ENCODE assay signal across 8 cellular contexts in genomic region chr3:185215873-185216586, GRCh38. TPM values are rescaled to one million over a fixed set of nuclear protein-coding genes. Genes with fewer than 3 reads are reported as not detected.
DNase-seq lines count a peak whose midpoint lies in the region; ATAC-seq lines count a peak whose summit lies in the region.

No MANE protein-coding gene starts in this region.

- no peaks in the 10 kb centered on the region for H3K27me3 ChIP-seq in muscle layer of duodenum (ENCODE audit: low read depth, low read length)

- H3K4me1 ChIP-seq in muscle layer of duodenum (ENCODE audit: control insufficient read depth in 1 of 2, insufficient read depth in 2 of 2, low read length in 2 of 2): no peaks in the 10 kb centered on the region

- ATAC-seq in GM18511 (IDR thresholded peaks at IDR 0.05; ENCODE audit: unreplicated experiment) (no peak), GM19023 (IDR thresholded peaks at IDR 0.05; ENCODE audit: unreplicated experiment) (no peak)

- H3K27ac ChIP-seq in muscle layer of duodenum (ENCODE audit: low read length): peak overlapping the region; percentile 10

- in situ Hi-C loops in G401 (cut with HindIII; ENCODE audit: low sequenced_read_pairs): no loop called here

- DNase-seq in G401 (ENCODE audit: low spot score) (peak; percentile 20), NCI-H1105 treated with DMSO at 0.1 percent for 48 hours (lab: John Stamatoyannopoulos, UW) (peak; percentile 36), cerebellar cortex (ENCODE audit: low spot score) (peak; percentile 25), iPS-NIHi11 (ENCODE audit: low spot score) (no peak), NCI-H226 (no peak)

- peaks cover 0 to 7% of the 10 kb centered on the region in 2 donors for H3K36me3 ChIP-seq in muscle layer of duodenum (ENCODE audit: control insufficient read depth in 1 of 2, insufficient read depth in 2 of 2, low read length in 2 of 2)

- no peaks in the 10 kb centered on the region for H3K9me3 ChIP-seq in muscle layer of duodenum (ENCODE audit: control insufficient read depth in 1 of 2, low read length in 2 of 2)

- H3K4me3 ChIP-seq in muscle layer of duodenum (ENCODE audit: low read depth in 1 of 2, low read length in 2 of 2): peak overlapping the region; percentile 2 to 11

RNA-seq across cellular contexts. Expression of gene EHHADH, which starts 37.8 kb away (rescaled TPM):
- 0.31 TPM in 1 of 2 replicates, not detected in the other for total RNA-seq in G401 (2014; rRNA removed; shearing (Covaris generic))

Comparison
In these comparisons a context has a peak if more than half of its experiments do, and no peak if none do; other contexts are left out.
1. DNase-seq: peak in G401 (single experiment), NCI-H1105 treated with DMSO at 0.1 percent for 48 hours (single experiment) and cerebellar cortex (single experiment); none in iPS-NIHi11 (single experiment) and NCI-H226 (single experiment).